Comparison of ENCODE assay signal across 17 cellular contexts in genomic region chr4:3091464-3091863, GRCh38. TPM values are rescaled to one million over a fixed set of nuclear protein-coding genes. Genes with fewer than 3 reads are reported as not detected.
DNase-seq lines count a peak whose midpoint lies in the region; ATAC-seq lines count a peak whose summit lies in the region.
"Had no signal": no experiment of that assay in that cellular context is flagged by ENCODE, and none has a peak within 500 bp of the region (broad histone marks: within the 10 kb centered on the region; RNA-seq: fewer than 3 reads in every experiment).

No MANE protein-coding gene starts in this region.

- peak overlapping the region; percentile 4 for H3K27ac Mint-ChIP-seq in activated naive CD4-positive, alpha-beta T cell treated with anti-CD3 and anti-CD28 coated beads, Interleukin-2, amount 50 U/mL, for 24 hours
- H3K27ac Mint-ChIP-seq: CD8-positive, alpha-beta T cell had no signal

- H3K4me3 Mint-ChIP-seq in activated naive CD4-positive, alpha-beta T cell treated with anti-CD3 and anti-CD28 coated beads, Interleukin-2, amount 50 U/mL, for 24 hours, result no peak overlapping the region
- H3K4me3 Mint-ChIP-seq: CD8-positive, alpha-beta T cell had no signal

- no peaks in the 10 kb centered on the region for H3K27me3 Mint-ChIP-seq in activated naive CD4-positive, alpha-beta T cell treated with anti-CD3 and anti-CD28 coated beads, Interleukin-2, amount 50 U/mL, for 24 hours

- H3K36me3 Mint-ChIP-seq in activated naive CD4-positive, alpha-beta T cell treated with anti-CD3 and anti-CD28 coated beads, Interleukin-2, amount 50 U/mL, for 24 hours, result peaks cover 27% of the 10 kb centered on the region

- H3K4me1 Mint-ChIP-seq in activated naive CD4-positive, alpha-beta T cell treated with anti-CD3 and anti-CD28 coated beads, Interleukin-2, amount 50 U/mL, for 24 hours, result peaks cover 21% of the 10 kb centered on the region

- H3K9me3 Mint-ChIP-seq in activated naive CD4-positive, alpha-beta T cell treated with anti-CD3 and anti-CD28 coated beads, Interleukin-2, amount 50 U/mL, for 24 hours, result no peaks in the 10 kb centered on the region
- H3K9me3 Mint-ChIP-seq: CD8-positive, alpha-beta T cell had no signal

- peak; percentile 84 to 90 for ATAC-seq in activated CD4-positive, CD25-positive, alpha-beta regulatory T cell treated with anti-CD3 and anti-CD28 coated beads, Interleukin-2, amount 50 U/mL, for 24 hours
- ATAC-seq in left lobe of liver (peak; percentile 51), HG02571 (IDR thresholded peaks at IDR 0.05; ENCODE audit: unreplicated experiment) (no peak), HG03378 (IDR thresholded peaks at IDR 0.05; ENCODE audit: unreplicated experiment) (no peak)
- ATAC-seq: CD8-positive, alpha-beta T cell had no signal

- DNase-seq in activated CD4-positive, CD25-positive, alpha-beta regulatory T cell treated with anti-CD3 and anti-CD28 coated beads, Interleukin-2, amount 50 U/mL, for 72 hours, result no peak
- no peak for DNase-seq in activated naive CD4-positive, alpha-beta T cell (lab: John Stamatoyannopoulos, UW)
- DNase-seq in left lobe of liver (ENCODE audit: low spot score), result no peak
- no peak for DNase-seq in stimulated activated CD4-positive, alpha-beta T cell treated with anti-CD3 and anti-CD28 coated beads, Interleukin-1b, Interleukin-23, amount 100 ng/mL, for 48 hours
- DNase-seq: 8988T; CD8-positive, alpha-beta T cell; Kasumi-1; NCI-H1105 treated with DMSO at 0.1 percent for 48 hours; NCI-H187; NCI-H345; NCI-H526 treated with DMSO at 0.1 percent for 48 hours; SHP77 had no signal

RNA-seq across cellular contexts. Expression of gene HTT, which starts 17.0 kb away (rescaled TPM):
- 25.1 TPM for total RNA-seq in left lobe of liver

RNA-seq across cellular contexts. Expression of gene HTT-AS, which starts 17.1 kb away (rescaled TPM):
- total RNA-seq in left lobe of liver, result not detected
- total RNA-seq: CD8-positive, alpha-beta T cell; OCI-LY7 had no signal

Comparison
In these comparisons a context has a peak if more than half of its experiments do, and no peak if none do; other contexts are left out.
1. ATAC-seq: peak in activated CD4-positive, CD25-positive, alpha-beta regulatory T cell treated with anti-CD3 and anti-CD28 coated beads, Interleukin-2, amount 50 U/mL, for 24 hours (2 of 2) and left lobe of liver (single experiment); none in HG02571 (single experiment) and HG03378 (single experiment).